Comparison of ENCODE assay signal across 1 cellular context in genomic region chr4:73822389-73822788, GRCh38.
TF ChIP-seq lines count a peak whose summit lies in the region.

No MANE protein-coding gene starts in this region.

TF ChIP-seq in HepG2, 621 proteins besides CTCF, POLR2A, EP300 and RAD21 (continued from another document):
- TF ChIP-seq TFDP1 (CRISPR knock-in tag; IDR thresholded peaks at IDR 0.05; ENCODE audit: borderline replicate concordance) (no peak), NCOA5 (CRISPR knock-in tag; IDR thresholded peaks at IDR 0.05) (no peak), CREB1 (IDR thresholded peaks at IDR 0.05) (no peak), CREB1 (CRISPR knock-in tag; IDR thresholded peaks at IDR 0.05) (no peak), KAT2B (IDR thresholded peaks at IDR 0.05; ENCODE audit: borderline replicate concordance, low read depth, low read length) (no peak), ZFP36L1 (CRISPR knock-in tag; IDR thresholded peaks at IDR 0.05) (no peak), ZNF354B (CRISPR knock-in tag; IDR thresholded peaks at IDR 0.05) (no peak), ZNF367 (CRISPR knock-in tag; IDR thresholded peaks at IDR 0.05; ENCODE audit: borderline replicate concordance) (no peak), EHMT2 (IDR thresholded peaks at IDR 0.05; ENCODE audit: borderline replicate concordance, low read depth, low read length) (no peak)
